In genomic region chr9:36980148-36980974, GRCh38 we compare ENCODE assay signal across 10 cellular contexts. TPM values are rescaled to one million over a fixed set of nuclear protein-coding genes. Genes with fewer than 3 reads are reported as not detected.
DNase-seq lines count a peak whose midpoint lies in the region; TF ChIP-seq lines count a peak whose summit lies in the region.
"Had no signal": no experiment of that assay in that cellular context is flagged by ENCODE, and none has a peak within 500 bp of the region (broad histone marks: within the 10 kb centered on the region; RNA-seq: fewer than 3 reads in every experiment).

No MANE protein-coding gene starts in this region.

- H3K27me3 ChIP-seq in Caco-2 (replicated peaks; ENCODE audit: control insufficient read depth, insufficient read depth, low read length), result peaks cover 3% of the 10 kb centered on the region; the same call in 1 of the 2 replicates
- peaks cover 4% of the 10 kb centered on the region for H3K27me3 ChIP-seq in thyroid gland

- intact Hi-C loops in Caco-2 (cut with micrococcal nuclease; ENCODE audit: unreplicated experiment), result no loop called here
- intact Hi-C loops in activated T-helper 1 cell treated with anti-CD3 and anti-CD28 coated beads, Interleukin-12 subunit alpha, Interleukin-12 subunit beta, Interleukin-2, Interleukin-4 antibody, amounts not matched to agents 30 ng/mL and 10 ng/mL and 1 ng/mL, durations not matched to agents 14 hours and 24 hours and 36 hours (cut with micrococcal nuclease), result no loop called here
- intact Hi-C loops in thyroid gland (cut with DNase I), result no loop called here

- DNase-seq in Caco-2, result peak; percentile 29 to 46
- DNase-seq in NCI-H69 (lab: John Stamatoyannopoulos, UW), result peak; percentile 99
- peak; percentile 10 for DNase-seq in erythroblast (lab: John Stamatoyannopoulos, UW)
- no peak for DNase-seq in mucosa of gallbladder (ENCODE audit: low spot score)
- no peak for DNase-seq in AG20443 (ENCODE audit: low spot score)
- DNase-seq in activated T-helper 1 cell treated with anti-CD3 and anti-CD28 coated beads, Interleukin-12 subunit alpha, Interleukin-12 subunit beta, Interleukin-2, Interleukin-4 antibody, amounts not matched to agents 30 ng/mL and 10 ng/mL and 1 ng/mL, durations not matched to agents 14 hours and 24 hours and 36 hours (ENCODE audit: low spot score), result no peak
- DNase-seq in thyroid gland, result no peak
- DNase-seq: effector CD4-positive, alpha-beta T cell; stimulated activated CD4-positive, alpha-beta T cell treated with anti-CD3 and anti-CD28 coated beads, Interleukin-1b, Interleukin-23, amount 100 ng/mL, for 48 hours had no signal

- H3K4me1 Mint-ChIP-seq in Caco-2 (ENCODE audit: low read depth, unreplicated experiment), result no peaks in the 10 kb centered on the region
- H3K4me1 Mint-ChIP-seq in activated T-helper 1 cell treated with anti-CD3 and anti-CD28 coated beads, Interleukin-12 subunit alpha, Interleukin-12 subunit beta, Interleukin-2, Interleukin-4 antibody, amounts not matched to agents 30 ng/mL and 10 ng/mL and 1 ng/mL, durations not matched to agents 14 hours and 24 hours and 36 hours (ENCODE audit: low read depth), result no peaks in the 10 kb centered on the region

- H3K27me3 Mint-ChIP-seq in Caco-2 (ENCODE audit: insufficient read depth, unreplicated experiment), result peaks cover 11% of the 10 kb centered on the region
- peaks cover 34% of the 10 kb centered on the region for H3K27me3 Mint-ChIP-seq in activated T-helper 1 cell treated with anti-CD3 and anti-CD28 coated beads, Interleukin-12 subunit alpha, Interleukin-12 subunit beta, Interleukin-2, Interleukin-4 antibody, amounts not matched to agents 30 ng/mL and 10 ng/mL and 1 ng/mL, durations not matched to agents 14 hours and 24 hours and 36 hours (ENCODE audit: insufficient read depth)

- TF ChIP-seq CTCF in Caco-2 (IDR thresholded peaks at IDR 0.05; ENCODE audit: insufficient read depth in 1 of 2, low read depth in 1 of 2, low read length in 1 of 2, severe bottlenecking in 1 of 2, unreplicated experiment in 1 of 2) (peak in 1 of 2 experiments; percentile 18), HEK293 (tag by site-specific recombination; IDR thresholded peaks at IDR 0.05) (peak; percentile 44; the same call in 1 of the 2 replicates), thyroid gland (IDR thresholded peaks at IDR 0.05) (no peak)

- no peaks in the 10 kb centered on the region for H3K9me3 Mint-ChIP-seq in Caco-2 (ENCODE audit: unreplicated experiment)
- no peaks in the 10 kb centered on the region for H3K9me3 Mint-ChIP-seq in activated T-helper 1 cell treated with anti-CD3 and anti-CD28 coated beads, Interleukin-12 subunit alpha, Interleukin-12 subunit beta, Interleukin-2, Interleukin-4 antibody, amounts not matched to agents 30 ng/mL and 10 ng/mL and 1 ng/mL, durations not matched to agents 14 hours and 24 hours and 36 hours

- no peaks in the 10 kb centered on the region for H3K9me3 ChIP-seq in Caco-2
- no peaks in the 10 kb centered on the region for H3K9me3 ChIP-seq in HEK293 (ENCODE audit: control insufficient read depth, insufficient read depth, low read depth, low read length)
- H3K9me3 ChIP-seq in thyroid gland, result no peaks in the 10 kb centered on the region

- POLR2A ChIA-PET in Caco-2 (lab: Charles Lee) (no interaction called here), HEK293 (lab: Yijun Ruan, JAX) (no interaction called here)

- no peak overlapping the region for H3K4me3 ChIP-seq in Caco-2 (ENCODE audit: low read depth, low read length)
- no peak overlapping the region for H3K4me3 ChIP-seq in HEK293 (ENCODE audit: low read depth, low read length)
- no peak overlapping the region for H3K4me3 ChIP-seq in thyroid gland (replicated peaks in 1 of 3)

- 28 to 36% methylated on average over 7 of the region's 7 CpGs for WGBS in thyroid gland, 2 donors

- H3K27ac ChIP-seq in HEK293 (ENCODE audit: extremely low read depth, low read depth, low read length) (no peak overlapping the region; the same call in 1 of the 2 replicates), thyroid gland (no peak overlapping the region)

- H3K36me3 ChIP-seq in Caco-2 (ENCODE audit: control insufficient read depth, insufficient read depth, low read length), result no peaks in the 10 kb centered on the region
- no peaks in the 10 kb centered on the region for H3K36me3 ChIP-seq in HEK293 (ENCODE audit: control insufficient read depth in 2 of 2, insufficient read depth in 1 of 2, low read length in 2 of 2)
- H3K36me3 ChIP-seq in thyroid gland, result no peaks in the 10 kb centered on the region

- no peak overlapping the region for H3K4me3 Mint-ChIP-seq in Caco-2 (ENCODE audit: unreplicated experiment)
- no peak overlapping the region for H3K4me3 Mint-ChIP-seq in activated T-helper 1 cell treated with anti-CD3 and anti-CD28 coated beads, Interleukin-12 subunit alpha, Interleukin-12 subunit beta, Interleukin-2, Interleukin-4 antibody, amounts not matched to agents 30 ng/mL and 10 ng/mL and 1 ng/mL, durations not matched to agents 14 hours and 24 hours and 36 hours

- H3K27ac Mint-ChIP-seq in Caco-2 (ENCODE audit: unreplicated experiment), result no peak overlapping the region
- no peak overlapping the region for H3K27ac Mint-ChIP-seq in activated T-helper 1 cell treated with anti-CD3 and anti-CD28 coated beads, Interleukin-12 subunit alpha, Interleukin-12 subunit beta, Interleukin-2, Interleukin-4 antibody, amounts not matched to agents 30 ng/mL and 10 ng/mL and 1 ng/mL, durations not matched to agents 14 hours and 24 hours and 36 hours

- H3K36me3 Mint-ChIP-seq in Caco-2 (ENCODE audit: insufficient read depth, unreplicated experiment), result no peaks in the 10 kb centered on the region
- no peaks in the 10 kb centered on the region for H3K36me3 Mint-ChIP-seq in activated T-helper 1 cell treated with anti-CD3 and anti-CD28 coated beads, Interleukin-12 subunit alpha, Interleukin-12 subunit beta, Interleukin-2, Interleukin-4 antibody, amounts not matched to agents 30 ng/mL and 10 ng/mL and 1 ng/mL, durations not matched to agents 14 hours and 24 hours and 36 hours (ENCODE audit: low read depth)

- TF ChIP-seq POLR2A in erythroblast (IDR thresholded peaks at IDR 0.05; ENCODE audit: low read length) (no peak), thyroid gland (IDR thresholded peaks at IDR 0.05) (no peak)

- no TSS peak for BruUV-seq in Caco-2 (replicated peaks; lab: Mats Ljungman, UMichigan)

- CTCF ChIA-PET in Caco-2 (lab: Charles Lee) (interaction anchor here (1.0 to 1.4 kb wide), 2 partner anchors 11 to 107 kb away, joined by 5 to 6 read pairs; no protein-coding TSS in a partner anchor), HEK293 (lab: Yijun Ruan, JAX) (interaction anchor here (0.6 to 17.1 kb wide), 10 partner anchors 9 to 426 kb away, joined by 3 to 448 read pairs (median 4); no protein-coding TSS in a partner anchor)

- H3K4me1 ChIP-seq in Caco-2, result no peaks in the 10 kb centered on the region
- peaks cover 7% of the 10 kb centered on the region for H3K4me1 ChIP-seq in HEK293 (ENCODE audit: control insufficient read depth, insufficient read depth, low read length)
- H3K4me1 ChIP-seq in thyroid gland, result no peaks in the 10 kb centered on the region

TF ChIP-seq in HEK293, 187 proteins besides CTCF, POLR2A, EP300 and RAD21 (continues in another document):
- TF ChIP-seq ZBTB7A (tag by site-specific recombination; IDR thresholded peaks at IDR 0.05; ENCODE audit: low read depth), result no peak
- peak; percentile 92 for TF ChIP-seq ZIC2 (tag by site-specific recombination; IDR thresholded peaks at IDR 0.05)
- no peak for TF ChIP-seq ZNF585B (tag by site-specific recombination; IDR thresholded peaks at IDR 0.05)
- no peak for TF ChIP-seq SCRT2 (tag by site-specific recombination; IDR thresholded peaks at IDR 0.05)
- TF ChIP-seq, protein P1, sequence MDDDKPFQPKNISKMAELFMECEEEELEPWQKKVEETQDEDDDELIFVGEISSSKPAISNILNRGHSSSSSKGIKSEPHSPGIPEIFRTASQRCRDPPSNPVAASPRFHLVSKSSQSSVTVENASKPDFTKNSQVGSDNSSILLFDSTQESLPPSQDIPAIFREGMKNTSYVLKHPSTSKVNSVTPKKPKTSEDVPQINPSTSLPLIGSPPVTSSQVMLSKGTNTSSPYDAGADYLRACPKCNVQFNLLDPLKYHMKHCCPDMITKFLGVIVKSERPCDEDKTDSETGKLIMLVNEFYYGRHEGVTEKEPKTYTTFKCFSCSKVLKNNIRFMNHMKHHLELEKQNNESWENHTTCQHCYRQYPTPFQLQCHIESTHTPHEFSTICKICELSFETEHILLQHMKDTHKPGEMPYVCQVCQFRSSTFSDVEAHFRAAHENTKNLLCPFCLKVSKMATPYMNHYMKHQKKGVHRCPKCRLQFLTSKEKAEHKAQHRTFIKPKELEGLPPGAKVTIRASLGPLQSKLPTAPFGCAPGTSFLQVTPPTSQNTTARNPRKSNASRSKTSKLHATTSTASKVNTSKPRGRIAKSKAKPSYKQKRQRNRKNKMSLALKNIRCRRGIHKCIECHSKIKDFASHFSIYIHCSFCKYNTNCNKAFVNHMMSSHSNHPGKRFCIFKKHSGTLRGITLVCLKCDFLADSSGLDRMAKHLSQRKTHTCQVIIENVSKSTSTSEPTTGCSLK (tag by site-specific recombination; IDR thresholded peaks at IDR 0.05), result no peak
- TF ChIP-seq ZNF645 (tag by site-specific recombination; IDR thresholded peaks at IDR 0.05), result no peak
- no peak for TF ChIP-seq ZNF23 (tag by site-specific recombination; IDR thresholded peaks at IDR 0.05; ENCODE audit: borderline replicate concordance)
- TF ChIP-seq IKZF3 (tag by site-specific recombination; IDR thresholded peaks at IDR 0.05), result no peak
- no peak for TF ChIP-seq ZNF146 (tag by site-specific recombination; IDR thresholded peaks at IDR 0.05)

RNA-seq across cellular contexts. Expression of gene PAX5, which starts 53.7 kb away (rescaled TPM):
- total RNA-seq in Caco-2 (2022), result 0.16 TPM in 1 of 2 replicates, not detected in the other
- 0.12 TPM for total RNA-seq in mucosa of gallbladder
- total RNA-seq in activated T-helper 1 cell treated with anti-CD3 and anti-CD28 coated beads, Interleukin-12 subunit alpha, Interleukin-12 subunit beta, Interleukin-2, Interleukin-4 antibody, amounts not matched to agents 30 ng/mL and 10 ng/mL and 1 ng/mL, durations not matched to agents 14 hours and 24 hours and 36 hours, result 0.32 and 0.39 TPM in 2 replicates
- total RNA-seq in thyroid gland, result under 1 TPM in 1 of 4 donors, not detected in 3; 0.68 TPM

Comparison
In these comparisons a context has a peak if more than half of its experiments do, and no peak if none do; other contexts are left out.
1. DNase-seq: peak in Caco-2 (2 of 2), NCI-H69 (single experiment) and erythroblast (2 of 2); none in mucosa of gallbladder (single experiment), AG20443 (single experiment), activated T-helper 1 cell treated with anti-CD3 and anti-CD28 coated beads, Interleukin-12 subunit alpha, Interleukin-12 subunit beta, Interleukin-2, Interleukin-4 antibody, amounts not matched to agents 30 ng/mL and 10 ng/mL and 1 ng/mL, durations not matched to agents 14 hours and 24 hours and 36 hours (single experiment) and thyroid gland (0 of 2).